19 cellular contexts compared by ENCODE assay signal in genomic region chr11:42646959-42647358, GRCh38.
"Had no signal": no experiment of that assay in that cellular context is flagged by ENCODE, and none has a peak within 500 bp of the region (broad histone marks: within the 10 kb centered on the region; RNA-seq: fewer than 3 reads in every experiment).

No MANE protein-coding gene starts in this region.

- H3K4me3 ChIP-seq: SJSA1, SK-N-MC had no signal

- H3K4me1 ChIP-seq: SJSA1 had no signal

- H3K27ac ChIP-seq: SJSA1, SK-N-MC had no signal

- H3K9me3 ChIP-seq: SJSA1 had no signal

- DNase-seq: KBM-7, MV-4-11, NCI-H1048, NCI-H1105, NCI-H1417, NCI-H146, NCI-H1694 treated with DMSO at 0.1 percent for 48 hours, NCI-H1930, NCI-H2081, NCI-H2107, NCI-H2227 treated with DMSO at 0.1 percent for 48 hours, NCI-H524, NCI-H526 treated with DMSO at 0.1 percent for 48 hours, NCI-H748 treated with DMSO at 0.1 percent for 48 hours, Right ventricle myocardium superior, RPMI8226, SIG-M5 had no signal

- H3K36me3 ChIP-seq: SJSA1 had no signal

- H3K27me3 ChIP-seq: SJSA1 had no signal
